10 cellular contexts compared by ENCODE assay signal in genomic region chr1:206907304-206907991, GRCh38. TPM values are rescaled to one million over a fixed set of nuclear protein-coding genes. Genes with fewer than 3 reads are reported as not detected.
DNase-seq lines count a peak whose midpoint lies in the region; ATAC-seq, FAIRE-seq and TF ChIP-seq lines count a peak whose summit lies in the region.
"Had no signal": no experiment of that assay in that cellular context is flagged by ENCODE, and none has a peak within 500 bp of the region (broad histone marks: within the 10 kb centered on the region; RNA-seq: fewer than 3 reads in every experiment).

No MANE protein-coding gene starts in this region.

- DNase-seq in D721Med (ENCODE audit: insufficient read length, low spot score) (no peak), brain microvascular endothelial cell (no peak)
- DNase-seq in effector CD4-positive, alpha-beta T cell = no peak
- no peak for DNase-seq in activated CD4-positive, alpha-beta memory T cell treated with anti-CD3 and anti-CD28 coated beads for 36 hours
- DNase-seq: NCI-H1436, T1000 had no signal

- TF ChIP-seq RAD21 in Ishikawa (IDR thresholded peaks at IDR 0.05; ENCODE audit: low read depth) = peak; percentile 15; the same call in 1 of the 2 replicates

- no peaks in the 10 kb centered on the region for H3K36me3 Mint-ChIP-seq in nephron (ENCODE audit: low read depth)
- H3K36me3 Mint-ChIP-seq in activated CD4-positive, alpha-beta memory T cell treated with anti-CD3 and anti-CD28 coated beads for 36 hours = peaks cover 47% of the 10 kb centered on the region

- no peak for TF ChIP-seq EP300 in Ishikawa (IDR thresholded peaks at IDR 0.05; ENCODE audit: borderline replicate concordance)

- no peak for ATAC-seq in HG03521 (IDR thresholded peaks at IDR 0.05; ENCODE audit: unreplicated experiment)
- ATAC-seq: heart left ventricle had no signal

- POLR2A ChIA-PET in activated CD4-positive, alpha-beta memory T cell treated with anti-CD3 and anti-CD28 coated beads for 36 hours (lab: Charles Lee) = interaction anchor here (1.2 to 2.1 kb wide), 5 partner anchors 9 to 166 kb away, joined by 3 to 8 read pairs (median 3); partner anchors contain the start of genes FCMR and IL24

- peaks cover 12% of the 10 kb centered on the region for H3K4me1 Mint-ChIP-seq in nephron
- peaks cover 75% of the 10 kb centered on the region for H3K4me1 Mint-ChIP-seq in activated CD4-positive, alpha-beta memory T cell treated with anti-CD3 and anti-CD28 coated beads for 36 hours (ENCODE audit: low read depth)

- H3K9me3 Mint-ChIP-seq in nephron = no peaks in the 10 kb centered on the region
- no peaks in the 10 kb centered on the region for H3K9me3 Mint-ChIP-seq in activated CD4-positive, alpha-beta memory T cell treated with anti-CD3 and anti-CD28 coated beads for 36 hours

- no peaks in the 10 kb centered on the region for H3K36me3 ChIP-seq in brain microvascular endothelial cell (replicated peaks)
- H3K36me3 ChIP-seq: heart left ventricle had no signal

- FAIRE-seq in D721Med (lab: Jason Lieb, UNC) = no peak

- intact Hi-C loops in activated CD4-positive, alpha-beta memory T cell treated with anti-CD3 and anti-CD28 coated beads for 36 hours (cut with micrococcal nuclease) = no loop called here

- H3K27me3 ChIP-seq in brain microvascular endothelial cell (replicated peaks) = peaks cover 17% of the 10 kb centered on the region

- CTCF ChIA-PET in activated CD4-positive, alpha-beta memory T cell treated with anti-CD3 and anti-CD28 coated beads for 36 hours (lab: Charles Lee) = interaction anchor here (0.9 to 6.9 kb wide), 13 partner anchors 9 to 272 kb away, joined by 3 to 65 read pairs (median 14); partner anchors contain the start of genes DYRK3, FCMR, IL20 and IL24

- in situ Hi-C loops in brain microvascular endothelial cell (cut with HindIII; ENCODE audit: low pct_ligation_motif_present, low sequenced_read_pairs) = no loop called here

- no peak overlapping the region for H3K4me3 ChIP-seq in brain microvascular endothelial cell (ENCODE audit: low read depth, low read length)
- H3K4me3 ChIP-seq: heart left ventricle had no signal

- H3K27me3 Mint-ChIP-seq in nephron (ENCODE audit: low read depth) = peaks cover 78% of the 10 kb centered on the region
- H3K27me3 Mint-ChIP-seq in activated CD4-positive, alpha-beta memory T cell treated with anti-CD3 and anti-CD28 coated beads for 36 hours = no peaks in the 10 kb centered on the region

- TF ChIP-seq CTCF in D721Med (IDR thresholded peaks at IDR 0.05; ENCODE audit: insufficient read depth, missing control alignments) = peak; percentile 35
- TF ChIP-seq CTCF in brain microvascular endothelial cell (IDR thresholded peaks at IDR 0.05; ENCODE audit: low read depth, low read length, missing control alignments) = peak; percentile 50
- no peak for TF ChIP-seq CTCF in nephron (IDR thresholded peaks at IDR 0.05; ENCODE audit: unreplicated experiment in 3 of 3)

- no peak overlapping the region for H3K27ac Mint-ChIP-seq in nephron
- H3K27ac Mint-ChIP-seq in activated CD4-positive, alpha-beta memory T cell treated with anti-CD3 and anti-CD28 coated beads for 36 hours = no peak overlapping the region

- no peak overlapping the region for H3K27ac ChIP-seq in brain microvascular endothelial cell
- H3K27ac ChIP-seq: heart left ventricle had no signal

- H3K4me3 Mint-ChIP-seq in nephron = peak overlapping the region in 2 of 3 experiments; percentile 12 to 51
- no peak overlapping the region for H3K4me3 Mint-ChIP-seq in activated CD4-positive, alpha-beta memory T cell treated with anti-CD3 and anti-CD28 coated beads for 36 hours

TF ChIP-seq in Ishikawa, 13 proteins besides CTCF, POLR2A, EP300 and RAD21:
- TF ChIP-seq EGR1 (IDR thresholded peaks at IDR 0.05) = no peak
- TF ChIP-seq USF1 (IDR thresholded peaks at IDR 0.05) = no peak
- TF ChIP-seq REST (IDR thresholded peaks at IDR 0.05; ENCODE audit: low read depth) = no peak

RNA-seq across cellular contexts. Expression of gene IL24, which starts 10.2 kb away (rescaled TPM):
- 10 to 100 TPM in 1 of 2 experiments, 1 to 10 TPM in 1; 9.8 to 10.0 TPM for total RNA-seq in activated CD4-positive, alpha-beta memory T cell treated with anti-CD3 and anti-CD28 coated beads for 36 hours
- total RNA-seq: heart left ventricle had no signal

RNA-seq across cellular contexts. Expression of gene FCMR, which starts 14.3 kb away (rescaled TPM):
- total RNA-seq in activated CD4-positive, alpha-beta memory T cell treated with anti-CD3 and anti-CD28 coated beads for 36 hours = 10 to 100 TPM; 65.7 to 73.0 TPM

RNA-seq across cellular contexts. Expression of gene PIGR, which starts 38.8 kb away (rescaled TPM):
- under 1 TPM; 0.10 TPM for total RNA-seq in activated CD4-positive, alpha-beta memory T cell treated with anti-CD3 and anti-CD28 coated beads for 36 hours

RNA-seq across cellular contexts. Expression of gene IL20, which starts 42.0 kb away (rescaled TPM):
- not detected for total RNA-seq in activated CD4-positive, alpha-beta memory T cell treated with anti-CD3 and anti-CD28 coated beads for 36 hours
- total RNA-seq: heart left ventricle had no signal

Comparison
In these comparisons a context has a peak if more than half of its experiments do, and no peak if none do; other contexts are left out.
1. CTCF ChIP-seq: peak in D721Med (single experiment) and brain microvascular endothelial cell (single experiment); none in nephron (0 of 3).